8 cellular contexts compared by ENCODE assay signal in the genomic region with DNA sequence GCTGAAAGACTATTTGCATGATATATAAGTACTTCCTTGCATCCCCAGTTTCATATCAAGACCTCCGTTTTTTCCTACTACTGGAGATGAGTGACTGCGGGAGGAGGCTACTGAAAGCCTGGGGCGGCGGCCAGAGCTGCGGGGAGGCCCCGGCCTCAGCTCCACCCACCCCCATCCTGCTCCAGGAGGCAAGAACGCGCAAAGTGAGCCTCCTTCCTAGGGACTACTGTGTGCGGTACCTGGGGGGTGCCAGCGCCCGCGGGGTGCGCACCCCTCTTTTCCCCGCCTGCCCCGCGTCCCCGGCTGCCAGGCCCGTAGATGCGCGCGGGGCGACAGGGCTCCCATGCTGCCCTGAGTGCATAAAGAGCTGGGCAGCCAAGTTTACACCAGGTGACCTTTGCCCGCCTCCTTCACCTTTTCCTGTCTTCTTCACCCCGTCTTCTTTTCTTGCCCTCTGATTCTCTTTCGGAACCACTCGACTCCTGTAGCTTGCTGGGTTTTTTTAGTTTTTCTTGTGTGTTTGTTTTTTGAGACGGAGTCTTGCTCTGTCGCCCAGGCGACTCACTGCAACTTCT. TPM values are rescaled to one million over a fixed set of nuclear protein-coding genes. Genes with fewer than 3 reads are reported as not detected.
DNase-seq lines count a peak whose midpoint lies in the region; ATAC-seq and TF ChIP-seq lines count a peak whose summit lies in the region.

No MANE protein-coding gene starts in this region.

- DNase-seq in GM12864 (ENCODE audit: low read depth) (no peak), heart right ventricle (peak; percentile 10 to 25), chondrocyte (ENCODE audit: low spot score) (no peak)
- DNase-seq in activated CD4-positive, alpha-beta T cell treated with anti-CD3 and anti-CD28 coated beads, Interleukin-2, amount 50 U/mL, for 48 hours: peak; percentile 24 to 26

- no peaks in the 10 kb centered on the region for H3K9me3 ChIP-seq in heart right ventricle

- no peaks in the 10 kb centered on the region for H3K9me3 Mint-ChIP-seq in chondrocyte (ENCODE audit: low read depth)

- no peak overlapping the region for H3K4me3 Mint-ChIP-seq in chondrocyte (ENCODE audit: unreplicated experiment)

- no peaks in the 10 kb centered on the region for H3K36me3 ChIP-seq in heart right ventricle

- peaks cover 1% of the 10 kb centered on the region for H3K36me3 Mint-ChIP-seq in chondrocyte (ENCODE audit: low read depth)

- 28 to 32% methylated on average over 29 of the region's 29 CpGs for WGBS in heart right ventricle, 2 donors

- H3K27ac ChIP-seq in heart right ventricle (peak overlapping the region in 4 of 10 donors; percentile 25 to 100 (median 100)), skin epidermis (peak overlapping the region in 4 of 21 experiments; percentile 16 to 49 (median 32))

- peak overlapping the region; percentile 38 for H3K4me3 ChIP-seq in GM12864 (ENCODE audit: low read depth, low read length)
- H3K4me3 ChIP-seq in heart right ventricle: peak overlapping the region in 9 of 10 donors; percentile 15 to 49 (median 40)
- peak overlapping the region; percentile 2 to 33 (median 18) for H3K4me3 ChIP-seq in skin epidermis

- intact Hi-C loops in heart right ventricle (cut with DNase I): loop anchor here in 3 of 10 donors (5.0 kb wide), 1 partner anchor 48 kb away; the partner anchor contains the start of genes ATP6V1A (in 3 of the 3) and NAA50 (in 3 of the 3)

- H3K27me3 Mint-ChIP-seq in chondrocyte (ENCODE audit: low read depth): no peaks in the 10 kb centered on the region

- peaks cover 0 to 37% (median 33%) of the 10 kb centered on the region in 9 donors for H3K4me1 ChIP-seq in heart right ventricle

- H3K27me3 ChIP-seq in heart right ventricle: no peaks in the 10 kb centered on the region

- ATAC-seq in heart right ventricle: no peak
- no peak for ATAC-seq in GM19455 (IDR thresholded peaks at IDR 0.05; ENCODE audit: unreplicated experiment)
- ATAC-seq in GM21360 (IDR thresholded peaks at IDR 0.05; ENCODE audit: unreplicated experiment): no peak
- ATAC-seq in GM18867 (IDR thresholded peaks at IDR 0.05; ENCODE audit: unreplicated experiment): no peak

- no peak for TF ChIP-seq CTCF in GM12864 (IDR thresholded peaks at IDR 0.05; ENCODE audit: low read depth, low read length, missing control alignments)
- TF ChIP-seq CTCF in heart right ventricle (IDR thresholded peaks at IDR 0.05): no peak
- TF ChIP-seq CTCF in chondrocyte (IDR thresholded peaks at IDR 0.05): no peak

- peaks cover 18% of the 10 kb centered on the region for H3K4me1 Mint-ChIP-seq in chondrocyte (ENCODE audit: low read depth)

- no peak overlapping the region for H3K27ac Mint-ChIP-seq in chondrocyte (ENCODE audit: unreplicated experiment)

RNA-seq across cellular contexts. Expression of gene USF3, which starts 2.5 kb away (rescaled TPM):
- total RNA-seq in heart right ventricle: 10 to 100 TPM; 12.5 to 21.2 (median 16.3) TPM
- polyA plus RNA-seq in heart right ventricle: 1 to 10 TPM; 3.3 to 7.1 TPM
- 8.6 to 12.5 TPM (median 9.0 TPM) in 3 replicates for total RNA-seq in chondrocyte

RNA-seq across cellular contexts. Expression of gene NAA50, which starts 47.1 kb away (rescaled TPM):
- total RNA-seq in heart right ventricle: 100 to 1,000 TPM in 1 of 10 donors, 10 to 100 TPM in 9; 63.3 to 108 (median 75.8) TPM
- polyA plus RNA-seq in heart right ventricle: 10 to 100 TPM in 1 of 2 donors, 1 to 10 TPM in 1; 9.9 to 57.2 TPM
- total RNA-seq in chondrocyte: 71.8 to 74.7 TPM (median 72.8 TPM) in 3 replicates

RNA-seq across cellular contexts. Expression of gene ATP6V1A, which starts 47.9 kb away (rescaled TPM):
- total RNA-seq in heart right ventricle (10 to 100 TPM; 16.1 to 40.8 (median 19.5) TPM), chondrocyte (63.1 to 85.7 TPM (median 65.4 TPM) in 3 replicates)
- 1 to 10 TPM; 7.1 to 7.2 TPM for polyA plus RNA-seq in heart right ventricle

Comparison
In these comparisons a context has a peak if more than half of its experiments do, and no peak if none do; other contexts are left out.
1. DNase-seq: peak in activated CD4-positive, alpha-beta T cell treated with anti-CD3 and anti-CD28 coated beads, Interleukin-2, amount 50 U/mL, for 48 hours (2 of 2) and heart right ventricle (2 of 2); none in GM12864 (single experiment) and chondrocyte (single experiment).
2. Peak in every context shown above with its lines, with median percentiles within 50 percentile points of each other: H3K4me3 ChIP-seq.